ENCODE assay signal across 8 cellular contexts in genomic region chr19:44748426-44749254, GRCh38. TPM values are rescaled to one million over a fixed set of nuclear protein-coding genes. Genes with fewer than 3 reads are reported as not detected.
DNase-seq lines count a peak whose midpoint lies in the region; ATAC-seq, FAIRE-seq and TF ChIP-seq lines count a peak whose summit lies in the region.

TSS of gene BCL3 (plus strand) at chr19:44748708. CDS start at chr19:44748791, 83 bp downstream.

- POLR2A ChIA-PET in A549 (lab: Yijun Ruan, JAX): interaction anchor here (0.7 to 1.5 kb wide), 6 partner anchors 8 to 290 kb away, joined by 3 to 11 read pairs (median 4); partner anchors contain the start of gene CLASRP
- POLR2A ChIA-PET in activated CD4-positive, alpha-beta T cell treated with anti-CD3 and anti-CD28 coated beads, Interleukin-2, amount 10 ng/mL, durations not matched to agents 7 days and 5 days (lab: Charles Lee): no interaction called here

- no peaks in the 10 kb centered on the region for H3K79me1 ChIP-seq in mesendoderm (ENCODE audit: low read length)

- H3K4ac ChIP-seq in mesendoderm (ENCODE audit: low read depth, low read length): peak within 1 kb of the TSS; percentile 56

- DNase-seq in A549 (ENCODE audit: low read depth in 1 of 2, low spot score in 1 of 2): peak in 1 of 2 experiments; percentile 89
- DNase-seq in activated CD4-positive, alpha-beta T cell treated with anti-CD3 and anti-CD28 coated beads, Interleukin-2, amount 10 ng/mL, durations not matched to agents 7 days and 5 days: peak; percentile 71
- no peak for DNase-seq in mesendoderm
- DNase-seq in stimulated activated CD8-positive, alpha-beta memory T cell treated with anti-CD3 and anti-CD28 coated beads, Interleukin-4, amount 100 ng/mL, for 24 hours (ENCODE audit: low read depth): peak; percentile 64

- peaks cover 41% of the 10 kb centered on the region for H3K36me3 Mint-ChIP-seq in activated CD4-positive, alpha-beta T cell treated with anti-CD3 and anti-CD28 coated beads, Interleukin-2, amount 10 ng/mL, durations not matched to agents 7 days and 5 days (ENCODE audit: low read depth)

- TF ChIP-seq EP300 in A549 (IDR thresholded peaks at IDR 0.05) (peak; percentile 74 to 87; a peak in 3 of 5 replicates), Ishikawa (IDR thresholded peaks at IDR 0.05; ENCODE audit: borderline replicate concordance) (peak; percentile 51; the same call in 1 of the 2 replicates)

- no peak within 1 kb of the TSS for H3K23ac ChIP-seq in mesendoderm (ENCODE audit: low read length)

- H3K4me1 Mint-ChIP-seq in activated CD4-positive, alpha-beta T cell treated with anti-CD3 and anti-CD28 coated beads, Interleukin-2, amount 10 ng/mL, durations not matched to agents 7 days and 5 days: peaks cover 62% of the 10 kb centered on the region

- no peaks in the 10 kb centered on the region for H3K79me2 ChIP-seq in mesendoderm (ENCODE audit: control insufficient read depth, insufficient read depth, low read length)

- H3K9me3 Mint-ChIP-seq in activated CD4-positive, alpha-beta T cell treated with anti-CD3 and anti-CD28 coated beads, Interleukin-2, amount 10 ng/mL, durations not matched to agents 7 days and 5 days: no peaks in the 10 kb centered on the region

- peak; percentile 70 for TF ChIP-seq POLR2A in A549 (IDR thresholded peaks at IDR 0.05; ENCODE audit: low read length)

- no peak within 1 kb of the TSS for H2AK5ac ChIP-seq in mesendoderm (ENCODE audit: low read length)

- peak; percentile 15 to 24 for ATAC-seq in A549
- ATAC-seq in GM19023 (IDR thresholded peaks at IDR 0.05; ENCODE audit: unreplicated experiment): peak; percentile 30
- ATAC-seq in GM18873 (IDR thresholded peaks at IDR 0.05; ENCODE audit: low FRiP score, unreplicated experiment): no peak

- H3K27me3 ChIP-seq in ectodermal cell (ENCODE audit: control insufficient read depth, insufficient read depth, low read length, poor library complexity, severe bottlenecking): peaks cover 83% of the 10 kb centered on the region
- H3K27me3 ChIP-seq in mesendoderm (ENCODE audit: insufficient read depth, low read length, poor library complexity): peaks cover 3% of the 10 kb centered on the region

- H3K9me3 ChIP-seq in A549: no peaks in the 10 kb centered on the region
- no peaks in the 10 kb centered on the region for H3K9me3 ChIP-seq in ectodermal cell (ENCODE audit: control insufficient read depth, low read length)

- no peak within 1 kb of the TSS for H4K5ac ChIP-seq in mesendoderm (ENCODE audit: low read length)

- peak within 1 kb of the TSS; percentile 91 for H3K4me3 Mint-ChIP-seq in activated CD4-positive, alpha-beta T cell treated with anti-CD3 and anti-CD28 coated beads, Interleukin-2, amount 10 ng/mL, durations not matched to agents 7 days and 5 days

- peak within 1 kb of the TSS; percentile 95 for H3K18ac ChIP-seq in mesendoderm (ENCODE audit: low read length)

- WGBS in A549 (ENCODE audit: missing lambda C conversion rate): 0% methylated on average over 10 of the region's 88 CpGs
- WGBS in ectodermal cell, 2 experiments: 2% methylated on average over 84 to 86 of the region's 88 CpGs
- WGBS in mesendoderm (ENCODE audit: extremely low coverage, insufficient coverage, low lambda C conversion rate): no CpG with 5 or more reads among the region's 88 CpGs

- no peak within 1 kb of the TSS for H2BK15ac ChIP-seq in mesendoderm (replicated peaks; ENCODE audit: low read depth)

- H4K8ac ChIP-seq in mesendoderm (ENCODE audit: low read depth, low read length): no peak within 1 kb of the TSS

- CTCF ChIA-PET in A549 (lab: Yijun Ruan, JAX): interaction anchor here (0.9 to 48.5 kb wide), 6 partner anchors 11 to 96 kb away, joined by 3 to 1899 read pairs (median 10); no protein-coding TSS in a partner anchor
- CTCF ChIA-PET in activated CD4-positive, alpha-beta T cell treated with anti-CD3 and anti-CD28 coated beads, Interleukin-2, amount 10 ng/mL, durations not matched to agents 7 days and 5 days (lab: Charles Lee): interaction anchor here (0.5 to 4.0 kb wide), 3 partner anchors 18 to 25 kb away, joined by 3 to 18 read pairs (median 13); no protein-coding TSS in a partner anchor

- peak within 1 kb of the TSS; percentile 71 for H3K9ac ChIP-seq in mesendoderm (ENCODE audit: low read length)

- TF ChIP-seq RAD21 in A549 (conservative IDR thresholded peaks at IDR 0.05 in 1 of 2, IDR thresholded peaks at IDR 0.05 in 1 of 2) (peak in 1 of 2 experiments; percentile 48; a peak in 3 of 5 replicates), Ishikawa (IDR thresholded peaks at IDR 0.05; ENCODE audit: low read depth) (0 out of 2 replicates have a peak, but pooled peaks have one; percentile 3)

- no peaks in the 10 kb centered on the region for H3K36me3 ChIP-seq in ectodermal cell (ENCODE audit: control insufficient read depth, insufficient read depth, low read length)
- H3K36me3 ChIP-seq in mesendoderm (ENCODE audit: control insufficient read depth, insufficient read depth, low read length): no peaks in the 10 kb centered on the region

- H3K27ac ChIP-seq in A549 (peak within 1 kb of the TSS; percentile 92 to 99), ectodermal cell (ENCODE audit: insufficient read depth, low read depth, low read length, poor library complexity, severe bottlenecking) (no peak within 1 kb of the TSS), mesendoderm (ENCODE audit: low read depth, low read length) (no peak within 1 kb of the TSS)

- no peak within 1 kb of the TSS for H2BK120ac ChIP-seq in mesendoderm (ENCODE audit: low read depth, low read length)

- peak within 1 kb of the TSS; percentile 95 for H3K56ac ChIP-seq in mesendoderm (ENCODE audit: low read length)

- H2BK5ac ChIP-seq in mesendoderm (ENCODE audit: low read length): no peak within 1 kb of the TSS

- FAIRE-seq in A549 (lab: Jason Lieb, UNC): no peak

- no peak for TF ChIP-seq CTCF in A549 (IDR thresholded peaks at IDR 0.05)

- H3K27ac Mint-ChIP-seq in activated CD4-positive, alpha-beta T cell treated with anti-CD3 and anti-CD28 coated beads, Interleukin-2, amount 10 ng/mL, durations not matched to agents 7 days and 5 days: peak within 1 kb of the TSS; percentile 88

- H3K4me3 ChIP-seq in A549: peak within 1 kb of the TSS; percentile 95
- H3K4me3 ChIP-seq in ectodermal cell (ENCODE audit: insufficient read depth, low read depth, low read length): peak within 1 kb of the TSS; percentile 22
- peak within 1 kb of the TSS; percentile 71 for H3K4me3 ChIP-seq in mesendoderm (ENCODE audit: low read length)

- peaks cover 4% of the 10 kb centered on the region for H3K27me3 Mint-ChIP-seq in activated CD4-positive, alpha-beta T cell treated with anti-CD3 and anti-CD28 coated beads, Interleukin-2, amount 10 ng/mL, durations not matched to agents 7 days and 5 days

- H3K4me2 ChIP-seq in A549: peak within 1 kb of the TSS; percentile 92
- peak within 1 kb of the TSS; percentile 95 for H3K4me2 ChIP-seq in mesendoderm (ENCODE audit: low read length)

- H3K4me1 ChIP-seq in A549 (peaks cover 73% of the 10 kb centered on the region), ectodermal cell (ENCODE audit: control insufficient read depth, insufficient read depth, low read length) (peaks cover 17% of the 10 kb centered on the region), mesendoderm (ENCODE audit: control insufficient read depth, low read depth, low read length) (peaks cover 3% of the 10 kb centered on the region)

TF ChIP-seq in A549, 52 proteins besides CTCF, POLR2A, EP300 and RAD21 (continues in another document):
- no peak for TF ChIP-seq ZC3H11A (IDR thresholded peaks at IDR 0.05)
- TF ChIP-seq, protein P1, sequence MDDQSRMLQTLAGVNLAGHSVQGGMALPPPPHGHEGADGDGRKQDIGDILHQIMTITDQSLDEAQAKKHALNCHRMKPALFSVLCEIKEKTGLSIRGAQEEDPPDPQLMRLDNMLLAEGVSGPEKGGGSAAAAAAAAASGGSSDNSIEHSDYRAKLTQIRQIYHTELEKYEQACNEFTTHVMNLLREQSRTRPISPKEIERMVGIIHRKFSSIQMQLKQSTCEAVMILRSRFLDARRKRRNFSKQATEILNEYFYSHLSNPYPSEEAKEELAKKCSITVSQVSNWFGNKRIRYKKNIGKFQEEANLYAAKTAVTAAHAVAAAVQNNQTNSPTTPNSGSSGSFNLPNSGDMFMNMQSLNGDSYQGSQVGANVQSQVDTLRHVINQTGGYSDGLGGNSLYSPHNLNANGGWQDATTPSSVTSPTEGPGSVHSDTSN (IDR thresholded peaks at IDR 0.05): no peak; the same call in none of the 2 replicates
- TF ChIP-seq TFCP2L1 (CRISPR knock-in tag; IDR thresholded peaks at IDR 0.05): no peak

TF ChIP-seq in Ishikawa, 13 proteins besides CTCF, POLR2A, EP300 and RAD21 (continues in another document):
- TF ChIP-seq YY1 (IDR thresholded peaks at IDR 0.05; ENCODE audit: low read depth): no peak
- no peak for TF ChIP-seq FOXM1 (IDR thresholded peaks at IDR 0.05; ENCODE audit: borderline replicate concordance, low read depth)
- TF ChIP-seq, protein P2, sequence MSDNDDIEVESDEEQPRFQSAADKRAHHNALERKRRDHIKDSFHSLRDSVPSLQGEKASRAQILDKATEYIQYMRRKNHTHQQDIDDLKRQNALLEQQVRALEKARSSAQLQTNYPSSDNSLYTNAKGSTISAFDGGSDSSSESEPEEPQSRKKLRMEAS (IDR thresholded peaks at IDR 0.05): no peak
- TF ChIP-seq TCF12 (IDR thresholded peaks at IDR 0.05; ENCODE audit: low read depth): no peak
- TF ChIP-seq CREB1 (IDR thresholded peaks at IDR 0.05; ENCODE audit: low read depth): no peak
- TF ChIP-seq, protein P3, sequence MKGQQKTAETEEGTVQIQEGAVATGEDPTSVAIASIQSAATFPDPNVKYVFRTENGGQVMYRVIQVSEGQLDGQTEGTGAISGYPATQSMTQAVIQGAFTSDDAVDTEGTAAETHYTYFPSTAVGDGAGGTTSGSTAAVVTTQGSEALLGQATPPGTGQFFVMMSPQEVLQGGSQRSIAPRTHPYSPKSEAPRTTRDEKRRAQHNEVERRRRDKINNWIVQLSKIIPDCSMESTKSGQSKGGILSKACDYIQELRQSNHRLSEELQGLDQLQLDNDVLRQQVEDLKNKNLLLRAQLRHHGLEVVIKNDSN (IDR thresholded peaks at IDR 0.05): no peak
- no peak for TF ChIP-seq NFIC (IDR thresholded peaks at IDR 0.05)
- no peak for TF ChIP-seq ZBTB7A (IDR thresholded peaks at IDR 0.05; ENCODE audit: low read depth)

RNA-seq across cellular contexts. Expression of gene BCL3, which starts in this region (rescaled TPM):
- 22.6 and 25.3 TPM in 2 replicates for polyA plus RNA-seq in A549 (2011; rRNA removed)
- polyA plus RNA-seq in A549 (2012; cell fraction: cytosol; rRNA removed): 103 and 138 TPM in 2 replicates
- polyA plus RNA-seq in A549 (2012; cell fraction: nucleus; rRNA removed): 302 and 387 TPM in 2 replicates
- polyA plus RNA-seq in A549 (2017; fragmentation: RNase III; extraction: RNeasy Plus Mini Kit Qiagen cat#74134 plus additional on column Dnase treatment): 49.6 to 80.7 TPM (median 72.1 TPM) in 3 replicates
- polyA minus RNA-seq in A549 (2011; rRNA and poly(A)+ RNA removed): 27.4 and 33.8 TPM in 2 replicates
- 10 to 100 TPM; 38.7 to 40.2 TPM for total RNA-seq in activated CD4-positive, alpha-beta T cell treated with anti-CD3 and anti-CD28 coated beads, Interleukin-2, amount 10 ng/mL, durations not matched to agents 7 days and 5 days
- polyA plus RNA-seq in ectodermal cell (2013, experiment 1 of 4): 0.54 TPM
- 0.20 TPM for polyA plus RNA-seq in ectodermal cell (2013, experiment 2 of 4)
- polyA plus RNA-seq in ectodermal cell (2013, experiment 3 of 4): 0.69 TPM
- 0.73 TPM for polyA plus RNA-seq in ectodermal cell (2013, experiment 4 of 4)
- polyA plus RNA-seq in mesendoderm (2013, experiment 1 of 2): 1.8 TPM
- 1.7 TPM for polyA plus RNA-seq in mesendoderm (2013, experiment 2 of 2)

Comparison
In these comparisons a context has a peak if more than half of its experiments do, and no peak if none do; other contexts are left out.
1. H3K27ac ChIP-seq: peak in A549 (2 of 2); none in ectodermal cell (single experiment) and mesendoderm (single experiment).
2. H3K4me3 ChIP-seq: peak in every context shown above with its lines; median percentile 95 in A549; 71 in mesendoderm; 22 in ectodermal cell.